In the genomic region with DNA sequence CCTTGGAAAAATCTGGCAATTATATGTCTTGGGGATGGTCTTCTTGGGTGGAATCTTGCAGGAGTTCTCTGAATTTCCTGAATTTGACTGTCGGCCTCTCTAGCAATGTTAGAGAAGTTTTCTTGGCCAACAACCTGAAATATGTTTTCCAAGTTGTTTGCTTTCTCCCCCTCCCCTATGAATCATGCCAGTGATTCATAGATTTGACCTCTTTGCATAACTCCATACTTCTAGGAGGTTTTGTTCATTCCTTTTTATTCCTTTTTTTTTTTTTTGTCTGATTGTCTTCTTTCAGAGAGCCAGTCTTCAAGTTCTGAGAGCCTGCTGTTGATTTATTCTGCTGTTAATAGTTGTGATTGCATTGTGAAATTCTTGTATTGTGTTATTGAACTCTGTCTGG, we compare ENCODE assay signal across 14 cellular contexts. TPM values are rescaled to one million over a fixed set of nuclear protein-coding genes. Genes with fewer than 3 reads are reported as not detected.
DNase-seq lines count a peak whose midpoint lies in the region; ATAC-seq, FAIRE-seq and TF ChIP-seq lines count a peak whose summit lies in the region.
"Had no signal": no experiment of that assay in that cellular context is flagged by ENCODE, and none has a peak within 500 bp of the region (broad histone marks: within the 10 kb centered on the region; RNA-seq: fewer than 3 reads in every experiment).

No MANE protein-coding gene starts in this region.

- H3K4me2 ChIP-seq in K562 (ENCODE audit: insufficient read depth, low read length) (no peak overlapping the region), keratinocyte (ENCODE audit: control insufficient read depth, extremely low read depth, insufficient read depth, low read depth, low read length) (peak overlapping the region; percentile 6)

- H3K4me3 ChIP-seq in K562 (no peak overlapping the region), keratinocyte (ENCODE audit: control insufficient read depth in 2 of 3, extremely low read depth in 1 of 3, insufficient read depth in 2 of 3, low read depth in 1 of 3, low read length in 3 of 3) (no peak overlapping the region), lower leg skin (ENCODE audit: low read depth, poor library complexity, severe bottlenecking) (no peak overlapping the region)

- no peaks in the 10 kb centered on the region for H3K4me1 ChIP-seq in K562 (replicated peaks in 1 of 2; ENCODE audit: control insufficient read depth in 2 of 2, insufficient read depth in 2 of 2, low read length in 2 of 2)
- H3K4me1 ChIP-seq in keratinocyte (ENCODE audit: control insufficient read depth, extremely low read depth, insufficient read depth, low read length) = no peaks in the 10 kb centered on the region

- TF ChIP-seq EP300 in K562 (IDR thresholded peaks at IDR 0.05; ENCODE audit: low read length) = no peak

- no peak for FAIRE-seq in K562 (lab: Jason Lieb, UNC)
- no peak for FAIRE-seq in keratinocyte (lab: Jason Lieb, UNC)
- FAIRE-seq: small intestine had no signal

- TF ChIP-seq RAD21 in K562 (CRISPR knock-in tag; conservative IDR thresholded peaks at IDR 0.05 in 1 of 2, IDR thresholded peaks at IDR 0.05 in 1 of 2) = no peak

- in situ Hi-C loops in K562 (cut with MboI) = no loop called here

- TF ChIP-seq POLR2A in K562 (conservative IDR thresholded peaks at IDR 0.05) (no peak), lower leg skin (IDR thresholded peaks at IDR 0.05) (no peak)

- POLR2A ChIA-PET in K562 (lab: Yijun Ruan, JAX) = interaction anchor here (0.6 kb wide), 1 partner anchor 19 kb away, joined by 3 read pairs; no protein-coding TSS in a partner anchor

- dilution Hi-C loops in keratinocyte (cut with MboI; ENCODE audit: extremely low pct_ligation_motif_present, low sequenced_read_pairs) = no loop called here

- H4K20me1 ChIP-seq in K562 (replicated peaks; ENCODE audit: control insufficient read depth, insufficient read depth, low read length) (no peaks in the 10 kb centered on the region), keratinocyte (ENCODE audit: control insufficient read depth, extremely low read depth, insufficient read depth, low read length) (no peaks in the 10 kb centered on the region)

- TF ChIP-seq CTCF in AG09319 (IDR thresholded peaks at IDR 0.05; ENCODE audit: low read depth, low read length) (no peak), K562 (IDR thresholded peaks at IDR 0.05 in 2 of 3, conservative IDR thresholded peaks at IDR 0.05 in 1 of 3; ENCODE audit: insufficient read depth in 2 of 3, low read depth in 1 of 3, low read length in 3 of 3) (no peak), keratinocyte (optimal IDR thresholded peaks at IDR 0.05 in 1 of 3, IDR thresholded peaks at IDR 0.05 in 1 of 3, conservative IDR thresholded peaks at IDR 0.05 in 1 of 3; ENCODE audit: extremely low read depth in 1 of 3, insufficient read depth in 2 of 3, low read length in 3 of 3) (no peak), lower leg skin (IDR thresholded peaks at IDR 0.05) (no peak)

- H3K9ac ChIP-seq in K562 (ENCODE audit: insufficient read depth in 1 of 2, low read depth in 2 of 2, low read length in 2 of 2) (no peak overlapping the region), keratinocyte (ENCODE audit: control insufficient read depth, extremely low read depth, insufficient read depth, low read length) (no peak overlapping the region)

- DNase-seq in AG09319 (ENCODE audit: extremely low read depth, low read depth) (peak; percentile 60), M059J (ENCODE audit: low read depth) (peak; percentile 78), K562 (ENCODE audit: extremely low read depth in 1 of 4, low spot score in 3 of 4) (no peak), keratinocyte (ENCODE audit: low read depth, low spot score) (no peak), islet precursor cell (no peak), NCI-H2227 (lab: John Stamatoyannopoulos, UW; ENCODE audit: unreplicated experiment) (no peak), HuH-7.5 (ENCODE audit: low spot score) (no peak), lower leg skin (ENCODE audit: low spot score in 2 of 2) (no peak)
- DNase-seq: activated CD4-positive, alpha-beta T cell treated with anti-CD3 and anti-CD28 coated beads, Interleukin-2, amount 50 U/mL, for 1 hour; activated naive CD4-positive, alpha-beta T cell treated with anti-CD3 and anti-CD28 coated beads, Interleukin-2, amount 10 ng/mL, durations not matched to agents 7 days and 5 days; CD8-positive, alpha-beta T cell; NCI-H2107; small intestine; stimulated activated CD8-positive, alpha-beta memory T cell treated with anti-CD3 and anti-CD28 coated beads, Interleukin-4, amount 100 ng/mL, for 48 hours had no signal

- H3K9me3 ChIP-seq in K562 (replicated peaks; ENCODE audit: control insufficient read depth, insufficient read depth, low read depth, low read length) = no peaks in the 10 kb centered on the region
- H3K9me3 ChIP-seq in keratinocyte (ENCODE audit: control insufficient read depth, low read depth, low read length) = no peaks in the 10 kb centered on the region

- H2AFZ ChIP-seq in K562 (ENCODE audit: low read depth, low read length) (no peak overlapping the region), keratinocyte (ENCODE audit: control insufficient read depth, low read length) (no peak overlapping the region)

- no peak overlapping the region for H3K27ac ChIP-seq in K562 (ENCODE audit: extremely low read depth, low read depth, low read length)
- H3K27ac ChIP-seq in keratinocyte (ENCODE audit: control insufficient read depth, insufficient read depth, low read length) = no peak overlapping the region

- no TSS peak for BruUV-seq in K562 (replicated peaks; lab: Mats Ljungman, UMichigan)

- no peak for ATAC-seq in K562
- ATAC-seq: CD8-positive, alpha-beta T cell had no signal

- no peaks in the 10 kb centered on the region for H3K79me2 ChIP-seq in K562 (ENCODE audit: control insufficient read depth, insufficient read depth, low read length)
- no peaks in the 10 kb centered on the region for H3K79me2 ChIP-seq in keratinocyte (ENCODE audit: control insufficient read depth, insufficient read depth, low read length)

- no peaks in the 10 kb centered on the region for H3K36me3 ChIP-seq in K562 (ENCODE audit: control insufficient read depth, insufficient read depth, low read length)
- no peaks in the 10 kb centered on the region for H3K36me3 ChIP-seq in keratinocyte (ENCODE audit: control insufficient read depth in 2 of 2, extremely low read depth in 1 of 2, insufficient read depth in 2 of 2, low read length in 2 of 2)

- H3K9me1 ChIP-seq in K562 (ENCODE audit: control insufficient read depth, insufficient read depth, low read length) = no peaks in the 10 kb centered on the region
- no peaks in the 10 kb centered on the region for H3K9me1 ChIP-seq in keratinocyte (ENCODE audit: control insufficient read depth, extremely low read depth, insufficient read depth, low read length)

- intact Hi-C loops in K562 (cut with micrococcal nuclease) = loop anchor here (10.0 kb wide), 1 partner anchor 197 kb away; no protein-coding TSS in a partner anchor
- intact Hi-C loops in lower leg skin (cut with DNase I; ENCODE audit: low total_unique reads) = no loop called here

- WGBS in K562 (ENCODE audit: insufficient coverage, low coverage, missing lambda C conversion rate) = 0% methylated on average over 1 of the region's 1 CpG
- 64 to 76% methylated on average over 1 of the region's 1 CpG for WGBS in lower leg skin, 2 donors

- H3K27me3 ChIP-seq in K562 (ENCODE audit: control insufficient read depth in 2 of 2, insufficient read depth in 2 of 2, low read length in 2 of 2) (peaks cover 3 to 25% of the 10 kb centered on the region in 2 experiments; a peak in 3 of 5 replicates), keratinocyte (ENCODE audit: control insufficient read depth, extremely low read depth, insufficient read depth, low read length) (peaks cover 4% of the 10 kb centered on the region)

- CTCF ChIA-PET in K562 (lab: Yijun Ruan, JAX; ENCODE audit: low intra/inter-chr PET ratio) = no interaction called here

RNA-seq across cellular contexts. Expression of a gene that starts 56.7 kb away (rescaled TPM):
- 46.1 and 55.4 TPM in 2 replicates for total RNA-seq in M059J (2014; rRNA removed; shearing (Covaris generic))
- total RNA-seq in K562 (2011; cell fraction: chromatin; rRNA removed; ENCODE audit: low replicate concordance) = 0.58 and 0.62 TPM in 2 replicates
- total RNA-seq in K562 (2011; cell fraction: nucleolus; rRNA removed) = 0.17 and 0.79 TPM in 2 replicates
- total RNA-seq in K562 (2011; cell fraction: nucleoplasm; rRNA removed) = 0.51 and 1.1 TPM in 2 replicates
- total RNA-seq in K562 (2014; rRNA removed) (0.59 and 0.86 TPM in 2 replicates), K562 (2014; rRNA removed; fragmentation: Illumina TruSeq; extraction: Trizol) (0.40 and 0.51 TPM in 2 replicates), K562 (2015; rRNA removed; fragmentation: Illumina TruSeq; extraction: Trizol) (0.29 and 0.34 TPM in 2 replicates), K562 (2021) (0.44 and 0.83 TPM in 2 replicates), lower leg skin (10 to 100 TPM; 51.1 to 82.2 (median 70.5) TPM)
- polyA plus RNA-seq in K562 (2011; rRNA removed) (0.11 and 0.35 TPM in 2 replicates), K562 (2014; fragmentation: Illumina TruSeq; extraction: Trizol) (0.22 and 0.30 TPM in 2 replicates), K562 (2014; fragmentation: Nextera tagmentation; extraction: Ambion mirVana) (under 1 TPM; 0.11 to 0.17 TPM), K562 (2014; rRNA removed) (0.24 and 0.25 TPM in 2 replicates), keratinocyte (21.8 to 26.7 TPM (median 22.9 TPM) in 3 replicates)
- polyA plus RNA-seq in K562 (2011; cell fraction: cytosol; rRNA removed) = 0.19 and 0.27 TPM in 2 replicates
- polyA plus RNA-seq in K562 (2011; cell fraction: nucleus; rRNA removed) = 0.11 and 0.18 TPM in 2 replicates
- 0.40 and 0.64 TPM in 2 replicates for polyA plus RNA-seq in K562 (2012)
- 0.36 and 1.3 TPM in 2 replicates for polyA minus RNA-seq in K562 (2011; rRNA and poly(A)+ RNA removed)
- 0.10 and 1.2 TPM in 2 replicates for polyA minus RNA-seq in K562 (2011; cell fraction: cytosol; rRNA and poly(A)+ RNA removed)
- 0.13 TPM in 1 of 2 replicates, not detected in the other for polyA minus RNA-seq in K562 (2011; cell fraction: nucleus; rRNA and poly(A)+ RNA removed)
- 14.2 TPM for polyA plus RNA-seq in keratinocyte (2011; ENCODE audit: low read depth)
- polyA plus RNA-seq in keratinocyte (2011; cell fraction: cytosol; rRNA removed) = 9.6 and 19.9 TPM in 2 replicates
- polyA plus RNA-seq in keratinocyte (2011; cell fraction: nucleus; rRNA removed) = 15.0 TPM in 2 replicates
- polyA plus RNA-seq in keratinocyte (2012; ENCODE audit: low replicate concordance) = 20.3 and 23.1 TPM in 2 replicates
- polyA minus RNA-seq in keratinocyte = 49.7 to 68.6 TPM (median 60.1 TPM) in 3 replicates
- 17.6 TPM for polyA minus RNA-seq in keratinocyte (2011; cell fraction: cytosol; rRNA and poly(A)+ RNA removed)
- 21.5 and 50.7 TPM in 2 replicates for polyA minus RNA-seq in keratinocyte (2011; cell fraction: nucleus; rRNA and poly(A)+ RNA removed)

Comparison
In these comparisons a context has a peak if more than half of its experiments do, and no peak if none do; other contexts are left out.
1. DNase-seq: peak in AG09319 (single experiment) and M059J (single experiment); none in K562 (0 of 4), keratinocyte (single experiment), islet precursor cell (single experiment), NCI-H2227 (single experiment), HuH-7.5 (single experiment) and lower leg skin (0 of 2).
2. RNA of a gene that starts 56.7 kb away (total RNA-seq): 51.1 to 82.2 TPM in lower leg skin and 46.1 to 55.4 TPM in M059J; 0.17 to 1.1 TPM in K562; every median in the first group is over 10 times any median in the second.